Comparison of ENCODE assay signal across 8 cellular contexts in the genomic region with DNA sequence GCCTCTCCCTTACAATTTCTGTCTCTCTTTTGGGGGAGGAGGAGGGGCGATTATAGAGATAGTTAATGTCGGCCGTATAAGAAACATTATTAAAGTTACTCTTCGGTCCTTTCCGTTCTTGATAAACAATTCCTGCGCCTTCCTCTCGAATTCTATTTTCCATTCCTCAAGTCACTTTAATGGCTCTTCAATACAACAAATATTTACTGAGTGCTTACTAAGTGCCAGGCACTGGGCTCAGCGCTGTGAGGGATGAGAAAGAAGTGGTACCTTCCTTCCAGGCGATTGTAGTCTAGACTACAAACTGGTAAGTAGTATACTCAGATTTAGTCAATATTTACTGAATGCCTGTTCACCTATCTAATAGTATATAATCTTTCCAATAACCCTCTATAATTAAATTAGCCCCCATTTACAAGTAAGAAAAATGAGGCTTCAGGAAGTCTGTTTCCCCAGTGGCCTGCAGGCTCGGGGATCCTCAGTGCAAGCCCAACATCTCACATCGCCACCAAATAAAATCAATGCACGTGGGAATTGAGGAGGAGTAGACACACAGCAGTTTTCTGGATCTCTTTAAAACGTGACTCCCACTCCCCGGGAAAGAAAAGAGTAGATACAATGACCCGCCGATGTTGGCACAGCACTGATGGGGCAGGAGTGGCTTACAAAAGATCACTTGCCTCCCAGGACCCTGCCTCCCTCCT. TPM values are rescaled to one million over a fixed set of nuclear protein-coding genes. Genes with fewer than 3 reads are reported as not detected.
DNase-seq lines count a peak whose midpoint lies in the region; ATAC-seq and TF ChIP-seq lines count a peak whose summit lies in the region.

No MANE protein-coding gene starts in this region.

- H3K27me3 Mint-ChIP-seq in chondrocyte (ENCODE audit: low read depth) = no peaks in the 10 kb centered on the region
- H3K27me3 Mint-ChIP-seq in naive thymus-derived CD8-positive, alpha-beta T cell = peaks cover 0 to 2% (median 0%) of the 10 kb centered on the region in 5 donors

- POLR2A ChIA-PET in naive thymus-derived CD8-positive, alpha-beta T cell (lab: Charles Lee) = interaction anchor here (1.0 kb wide), 1 partner anchor 30 kb away, joined by 3 read pairs; no protein-coding TSS in a partner anchor

- DNase-seq in chondrocyte (ENCODE audit: low spot score) (no peak), amniotic stem cell (lab: John Stamatoyannopoulos, UW) (no peak), DMS114 treated with DMSO at 0.1 percent for 48 hours (lab: John Stamatoyannopoulos, UW; ENCODE audit: unreplicated experiment) (no peak), SK-N-DZ (ENCODE audit: low spot score) (no peak)
- DNase-seq in naive thymus-derived CD8-positive, alpha-beta T cell = no peak

- H3K4me3 Mint-ChIP-seq in chondrocyte (ENCODE audit: unreplicated experiment) = peak overlapping the region; percentile 76
- peak overlapping the region; percentile 78 to 92 (median 86) for H3K4me3 Mint-ChIP-seq in naive thymus-derived CD8-positive, alpha-beta T cell

- H3K4me2 ChIP-seq in BLaER1 treated with 17β-estradiol and CSF1 and Interleukin-3, amounts not matched to agents 10 nM and 100 nM = peak overlapping the region; percentile 85 to 98 (median 89)
- peak overlapping the region; percentile 68 for H3K4me2 ChIP-seq in KMS-11

- no peaks in the 10 kb centered on the region for H3K9me3 ChIP-seq in BLaER1 treated with 17β-estradiol and CSF1 and Interleukin-3, amounts not matched to agents 10 nM and 100 nM (replicated peaks in 1 of 11)

- H3K27ac ChIP-seq in BLaER1 treated with 17β-estradiol and CSF1 and Interleukin-3, amounts not matched to agents 10 nM and 100 nM = peak overlapping the region; percentile 38 to 73 (median 57); a peak in 19 of 22 replicates
- H3K27ac ChIP-seq in KMS-11 = no peak overlapping the region

- peak overlapping the region; percentile 86 for H3K27ac Mint-ChIP-seq in chondrocyte (ENCODE audit: unreplicated experiment)
- H3K27ac Mint-ChIP-seq in naive thymus-derived CD8-positive, alpha-beta T cell = peak overlapping the region; percentile 74 to 97 (median 89)

- H3K27me3 ChIP-seq in BLaER1 treated with 17β-estradiol and CSF1 and Interleukin-3, amounts not matched to agents 10 nM and 100 nM = no peaks in the 10 kb centered on the region
- H3K27me3 ChIP-seq in KMS-11 (ENCODE audit: insufficient read depth, low read depth) = no peaks in the 10 kb centered on the region

- H3K4me3 ChIP-seq in BLaER1 treated with 17β-estradiol and CSF1 and Interleukin-3, amounts not matched to agents 10 nM and 100 nM = peak overlapping the region; percentile 59 to 80 (median 70)
- H3K4me3 ChIP-seq in KMS-11 (IDR thresholded peaks at IDR 0.05; ENCODE audit: insufficient read depth, low read depth, low read length) = no peak overlapping the region

- no peaks in the 10 kb centered on the region for H3K9me3 Mint-ChIP-seq in chondrocyte (ENCODE audit: low read depth)
- H3K9me3 Mint-ChIP-seq in naive thymus-derived CD8-positive, alpha-beta T cell = no peaks in the 10 kb centered on the region

- H3K4me1 Mint-ChIP-seq in chondrocyte (ENCODE audit: low read depth) = peaks cover 57% of the 10 kb centered on the region
- H3K4me1 Mint-ChIP-seq in naive thymus-derived CD8-positive, alpha-beta T cell = peaks cover 15 to 32% (median 27%) of the 10 kb centered on the region in 4 donors

- peaks cover 54 to 74% (median 63%) of the 10 kb centered on the region in 10 experiments for H3K4me1 ChIP-seq in BLaER1 treated with 17β-estradiol and CSF1 and Interleukin-3, amounts not matched to agents 10 nM and 100 nM
- H3K4me1 ChIP-seq in KMS-11 (ENCODE audit: low read depth, poor library complexity, severe bottlenecking) = peaks cover 19% of the 10 kb centered on the region

- no peaks in the 10 kb centered on the region for H3K79me2 ChIP-seq in KMS-11 (ENCODE audit: insufficient read depth, low read depth)

- peak overlapping the region; percentile 69 to 82 (median 77) for H3K9ac ChIP-seq in BLaER1 treated with 17β-estradiol and CSF1 and Interleukin-3, amounts not matched to agents 10 nM and 100 nM
- peak overlapping the region; percentile 32; the same call in 1 of the 2 replicates for H3K9ac ChIP-seq in KMS-11

- H2AFZ ChIP-seq in KMS-11 (ENCODE audit: low read depth) = peak overlapping the region; percentile 52; the same call in 1 of the 2 replicates

- no peaks in the 10 kb centered on the region for H3K36me3 Mint-ChIP-seq in chondrocyte (ENCODE audit: low read depth)
- no peaks in the 10 kb centered on the region for H3K36me3 Mint-ChIP-seq in naive thymus-derived CD8-positive, alpha-beta T cell

- no peak for ATAC-seq in naive thymus-derived CD8-positive, alpha-beta T cell
- no peak for ATAC-seq in HG03139 (IDR thresholded peaks at IDR 0.05; ENCODE audit: unreplicated experiment)

- H3K36me3 ChIP-seq in BLaER1 treated with 17β-estradiol and CSF1 and Interleukin-3, amounts not matched to agents 10 nM and 100 nM = no peaks in the 10 kb centered on the region
- H3K36me3 ChIP-seq in KMS-11 (ENCODE audit: insufficient read depth) = no peaks in the 10 kb centered on the region

- peaks cover 0 to 32% (median 5%) of the 10 kb centered on the region in 11 experiments; a peak in 9 of 22 replicates for H4K20me1 ChIP-seq in BLaER1 treated with 17β-estradiol and CSF1 and Interleukin-3, amounts not matched to agents 10 nM and 100 nM
- no peaks in the 10 kb centered on the region for H4K20me1 ChIP-seq in KMS-11 (ENCODE audit: insufficient read depth)

- TF ChIP-seq CTCF in KMS-11 (conservative IDR thresholded peaks at IDR 0.05; ENCODE audit: low read depth, low read length) (no peak), chondrocyte (IDR thresholded peaks at IDR 0.05) (no peak)

RNA-seq across cellular contexts. Expression of gene ZNF219, which starts 0.6 kb away (rescaled TPM):
- total RNA-seq in chondrocyte = 23.3 to 26.3 TPM (median 23.9 TPM) in 3 replicates
- total RNA-seq in naive thymus-derived CD8-positive, alpha-beta T cell = 1 to 10 TPM; 6.9 to 7.7 TPM
- 1 to 10 TPM; 1.7 to 3.6 (median 1.8) TPM for polyA plus RNA-seq in naive thymus-derived CD8-positive, alpha-beta T cell
- polyA plus RNA-seq in SK-N-DZ (2014; cell fraction: cytosol; rRNA removed) = 39.1 and 51.2 TPM in 2 replicates
- polyA plus RNA-seq in SK-N-DZ (2014; cell fraction: nucleus; rRNA removed) = 50.4 and 56.3 TPM in 2 replicates

RNA-seq across cellular contexts. Expression of gene TMEM253, which starts 1.8 kb away (rescaled TPM):
- total RNA-seq in chondrocyte = 1.1 to 1.6 TPM (median 1.2 TPM) in 3 replicates
- not detected for total RNA-seq in naive thymus-derived CD8-positive, alpha-beta T cell
- polyA plus RNA-seq in naive thymus-derived CD8-positive, alpha-beta T cell = not detected
- polyA plus RNA-seq in SK-N-DZ (2014; cell fraction: cytosol; rRNA removed) = 0.22 TPM in 1 of 2 replicates, not detected in the other
- polyA plus RNA-seq in SK-N-DZ (2014; cell fraction: nucleus; rRNA removed) = 0.22 and 0.24 TPM in 2 replicates

RNA-seq across cellular contexts. Expression of gene ARHGEF40, which starts 28.9 kb away (rescaled TPM):
- total RNA-seq in chondrocyte = 86.1 to 144 TPM (median 90.4 TPM) in 3 replicates
- total RNA-seq in naive thymus-derived CD8-positive, alpha-beta T cell = under 1 TPM; 0.08 to 0.36 TPM
- polyA plus RNA-seq in naive thymus-derived CD8-positive, alpha-beta T cell = under 1 TPM; 0.03 to 0.45 (median 0.06) TPM
- 21.0 and 21.5 TPM in 2 replicates for polyA plus RNA-seq in SK-N-DZ (2014; cell fraction: cytosol; rRNA removed)
- polyA plus RNA-seq in SK-N-DZ (2014; cell fraction: nucleus; rRNA removed) = 58.7 and 59.2 TPM in 2 replicates

RNA-seq across cellular contexts. Expression of gene RNASE8, which starts 41.4 kb away (rescaled TPM):
- not detected in 3 replicates for total RNA-seq in chondrocyte
- not detected for total RNA-seq in naive thymus-derived CD8-positive, alpha-beta T cell
- polyA plus RNA-seq in naive thymus-derived CD8-positive, alpha-beta T cell = not detected
- polyA plus RNA-seq in SK-N-DZ (2014; cell fraction: cytosol; rRNA removed) = not detected in 2 replicates
- not detected in 2 replicates for polyA plus RNA-seq in SK-N-DZ (2014; cell fraction: nucleus; rRNA removed)

RNA-seq across cellular contexts. Expression of gene OR5AU1, which starts 56.8 kb away (rescaled TPM):
- not detected in 3 replicates for total RNA-seq in chondrocyte
- not detected for total RNA-seq in naive thymus-derived CD8-positive, alpha-beta T cell
- polyA plus RNA-seq in naive thymus-derived CD8-positive, alpha-beta T cell = not detected
- not detected in 2 replicates for polyA plus RNA-seq in SK-N-DZ (2014; cell fraction: cytosol; rRNA removed)
- polyA plus RNA-seq in SK-N-DZ (2014; cell fraction: nucleus; rRNA removed) = not detected in 2 replicates

Comparison
In these comparisons a context has a peak if more than half of its experiments do, and no peak if none do; other contexts are left out.
1. RNA of gene ARHGEF40, which starts 28.9 kb away (total RNA-seq): 86.1 to 144 TPM in chondrocyte; 0.08 to 0.36 TPM in naive thymus-derived CD8-positive, alpha-beta T cell; every median in the first group is over 10 times any median in the second.